23 cellular contexts compared by ENCODE assay signal in genomic region chr5:102578362-102578761, GRCh38.
"Had no signal": no experiment of that assay in that cellular context is flagged by ENCODE, and none has a peak within 500 bp of the region (broad histone marks: within the 10 kb centered on the region; RNA-seq: fewer than 3 reads in every experiment).

No MANE protein-coding gene starts in this region.

- H3K27ac ChIP-seq: colonic mucosa, coronary artery, dorsolateral prefrontal cortex, epithelial cell of prostate, esophagus muscularis mucosa, esophagus squamous epithelium, foreskin keratinocyte, gastrocnemius medialis, gastroesophageal sphincter, heart left ventricle, heart right ventricle had no signal

- H3K36me3 ChIP-seq: colonic mucosa, esophagus muscularis mucosa, esophagus squamous epithelium, gastrocnemius medialis, gastroesophageal sphincter, heart left ventricle, heart right ventricle had no signal

- DNase-seq: colonic mucosa; cortex of kidney; dermis blood vessel endothelial cell; dorsolateral prefrontal cortex; effector CD4-positive, alpha-beta T cell; effector CD8-positive, alpha-beta T cell; effector memory CD4-positive, alpha-beta T cell; effector memory CD8-positive, alpha-beta T cell; endodermal cell; erythroblast; esophagus squamous epithelium; foreskin fibroblast; foreskin keratinocyte; foreskin melanocyte; gastrocnemius medialis; glutamatergic neuron; head of caudate nucleus; heart left ventricle; heart right ventricle had no signal

- H3K4me3 ChIP-seq: colonic mucosa, coronary artery, dorsolateral prefrontal cortex, esophagus muscularis mucosa, esophagus squamous epithelium, gastrocnemius medialis, gastroesophageal sphincter, heart left ventricle, heart right ventricle had no signal

- H3K27me3 ChIP-seq: colonic mucosa, dorsolateral prefrontal cortex, esophagus muscularis mucosa, esophagus squamous epithelium, foreskin keratinocyte, gastrocnemius medialis, gastroesophageal sphincter, heart left ventricle, heart right ventricle had no signal

- H3K9me3 ChIP-seq: colonic mucosa, esophagus muscularis mucosa, esophagus squamous epithelium, gastrocnemius medialis, gastroesophageal sphincter, heart left ventricle, heart right ventricle had no signal
